8 cellular contexts compared by ENCODE assay signal in the genomic region with DNA sequence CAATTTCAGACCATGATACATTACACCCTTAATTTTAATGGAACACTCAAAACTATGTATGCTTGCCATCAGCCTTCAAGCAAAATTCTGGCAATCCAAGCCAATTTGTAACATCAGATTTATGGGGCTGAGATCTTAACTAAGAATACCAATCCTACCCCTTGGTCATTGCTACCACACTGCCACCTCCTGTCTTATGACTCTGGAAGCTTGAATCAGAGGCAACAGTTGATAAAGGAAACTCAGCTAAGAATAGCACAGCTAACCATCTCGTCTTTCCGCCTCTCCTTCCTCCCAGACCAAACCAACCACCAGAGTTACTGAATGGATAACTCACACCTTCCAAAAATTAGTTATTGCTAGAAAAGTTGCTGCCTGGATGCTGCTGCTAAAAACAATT. TPM values are rescaled to one million over a fixed set of nuclear protein-coding genes. Genes with fewer than 3 reads are reported as not detected.
DNase-seq lines count a peak whose midpoint lies in the region; ATAC-seq and TF ChIP-seq lines count a peak whose summit lies in the region.

No MANE protein-coding gene starts in this region.

- DNase-seq in GM10248 (ENCODE audit: extremely low spot score) (no peak), NCI-H69 (lab: John Stamatoyannopoulos, UW) (peak; percentile 38), erythroblast (lab: John Stamatoyannopoulos, UW) (peak; percentile 34 to 45), osteocyte (ENCODE audit: extremely low spot score, unreplicated experiment) (no peak), cortex of kidney (lab: John Stamatoyannopoulos, UW) (no peak), HPDE6-E6E7 (ENCODE audit: extremely low spot score) (no peak)

- H3K9me3 Mint-ChIP-seq in osteocyte (ENCODE audit: unreplicated experiment), result no peaks in the 10 kb centered on the region

- ATAC-seq in GM21515 (IDR thresholded peaks at IDR 0.05; ENCODE audit: unreplicated experiment), result no peak
- no peak for ATAC-seq in HG03139 (IDR thresholded peaks at IDR 0.05; ENCODE audit: unreplicated experiment)

- POLR2A ChIA-PET in GM10248 (lab: Yijun Ruan, JAX), result interaction anchor here (1.6 kb wide), 1 partner anchor 10 kb away, joined by 5 read pairs; no protein-coding TSS in a partner anchor

- CTCF ChIA-PET in GM10248 (lab: Yijun Ruan, JAX), result interaction anchor here (0.8 to 3.2 kb wide), 9 partner anchors 9 to 201 kb away, joined by 3 to 34 read pairs (median 5); no protein-coding TSS in a partner anchor

- H3K4me1 Mint-ChIP-seq in osteocyte (ENCODE audit: unreplicated experiment), result peaks cover 53% of the 10 kb centered on the region

- no peak for TF ChIP-seq POLR2A in erythroblast (IDR thresholded peaks at IDR 0.05; ENCODE audit: low read length)

- TF ChIP-seq CTCF in GM10248 (IDR thresholded peaks at IDR 0.05; ENCODE audit: control extremely low read depth, extremely low read depth, low read depth, missing control alignments), result peak; percentile 34
- TF ChIP-seq CTCF in osteocyte (IDR thresholded peaks at IDR 0.05), result peak; percentile 56

- no peak overlapping the region for H3K4me3 Mint-ChIP-seq in osteocyte (ENCODE audit: unreplicated experiment)

- H3K27ac Mint-ChIP-seq in osteocyte (ENCODE audit: unreplicated experiment), result peak overlapping the region; percentile 61

- no peaks in the 10 kb centered on the region for H3K27me3 Mint-ChIP-seq in osteocyte (ENCODE audit: unreplicated experiment)

- peaks cover 9% of the 10 kb centered on the region for H3K36me3 Mint-ChIP-seq in osteocyte (ENCODE audit: unreplicated experiment)

RNA-seq across cellular contexts. Expression of a gene that starts 7.4 kb away (rescaled TPM):
- 70.0 and 70.5 TPM in 2 replicates for total RNA-seq in osteocyte

Comparison
In these comparisons a context has a peak if more than half of its experiments do, and no peak if none do; other contexts are left out.
1. DNase-seq: peak in NCI-H69 (single experiment) and erythroblast (2 of 2); none in GM10248 (single experiment), osteocyte (single experiment), cortex of kidney (single experiment) and HPDE6-E6E7 (single experiment).